In genomic region chr6:7909323-7910276, GRCh38 we compare ENCODE assay signal across 1 cellular context.
A peak's percentile ranks its signal among the peaks of the same experiment; 100 is the strongest.
TF ChIP-seq lines count a peak whose summit lies in the region.

No MANE protein-coding gene starts in this region.

TF ChIP-seq in HepG2, 621 proteins besides CTCF, POLR2A, EP300 and RAD21 (continued from another document):
- TF ChIP-seq FUBP1 (CRISPR knock-in tag; IDR thresholded peaks at IDR 0.05; ENCODE audit: borderline replicate concordance), result no peak
- TF ChIP-seq MEIS1 (CRISPR knock-in tag; IDR thresholded peaks at IDR 0.05; ENCODE audit: borderline replicate concordance), result peak; percentile 90
- peak; percentile 67 for TF ChIP-seq TEAD3 (CRISPR knock-in tag; optimal IDR thresholded peaks at IDR 0.05; ENCODE audit: borderline replicate concordance)
- peak; percentile 94 for TF ChIP-seq ZNF883 (CRISPR knock-in tag; IDR thresholded peaks at IDR 0.05; ENCODE audit: not compliant biosample characterization)
- TF ChIP-seq HCFC1 (IDR thresholded peaks at IDR 0.05; ENCODE audit: low read depth, low read length), result no peak
- TF ChIP-seq, protein P1, sequence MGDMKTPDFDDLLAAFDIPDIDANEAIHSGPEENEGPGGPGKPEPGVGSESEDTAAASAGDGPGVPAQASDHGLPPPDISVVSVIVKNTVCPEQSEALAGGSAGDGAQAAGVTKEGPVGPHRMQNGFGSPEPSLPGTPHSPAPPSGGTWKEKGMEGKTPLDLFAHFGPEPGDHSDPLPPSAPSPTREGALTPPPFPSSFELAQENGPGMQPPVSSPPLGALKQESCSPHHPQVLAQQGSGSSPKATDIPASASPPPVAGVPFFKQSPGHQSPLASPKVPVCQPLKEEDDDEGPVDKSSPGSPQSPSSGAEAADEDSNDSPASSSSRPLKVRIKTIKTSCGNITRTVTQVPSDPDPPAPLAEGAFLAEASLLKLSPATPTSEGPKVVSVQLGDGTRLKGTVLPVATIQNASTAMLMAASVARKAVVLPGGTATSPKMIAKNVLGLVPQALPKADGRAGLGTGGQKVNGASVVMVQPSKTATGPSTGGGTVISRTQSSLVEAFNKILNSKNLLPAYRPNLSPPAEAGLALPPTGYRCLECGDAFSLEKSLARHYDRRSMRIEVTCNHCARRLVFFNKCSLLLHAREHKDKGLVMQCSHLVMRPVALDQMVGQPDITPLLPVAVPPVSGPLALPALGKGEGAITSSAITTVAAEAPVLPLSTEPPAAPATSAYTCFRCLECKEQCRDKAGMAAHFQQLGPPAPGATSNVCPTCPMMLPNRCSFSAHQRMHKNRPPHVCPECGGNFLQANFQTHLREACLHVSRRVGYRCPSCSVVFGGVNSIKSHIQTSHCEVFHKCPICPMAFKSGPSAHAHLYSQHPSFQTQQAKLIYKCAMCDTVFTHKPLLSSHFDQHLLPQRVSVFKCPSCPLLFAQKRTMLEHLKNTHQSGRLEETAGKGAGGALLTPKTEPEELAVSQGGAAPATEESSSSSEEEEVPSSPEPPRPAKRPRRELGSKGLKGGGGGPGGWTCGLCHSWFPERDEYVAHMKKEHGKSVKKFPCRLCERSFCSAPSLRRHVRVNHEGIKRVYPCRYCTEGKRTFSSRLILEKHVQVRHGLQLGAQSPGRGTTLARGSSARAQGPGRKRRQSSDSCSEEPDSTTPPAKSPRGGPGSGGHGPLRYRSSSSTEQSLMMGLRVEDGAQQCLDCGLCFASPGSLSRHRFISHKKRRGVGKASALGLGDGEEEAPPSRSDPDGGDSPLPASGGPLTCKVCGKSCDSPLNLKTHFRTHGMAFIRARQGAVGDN (CRISPR knock-in tag; IDR thresholded peaks at IDR 0.05), result peak; percentile 100
- TF ChIP-seq RFXANK (CRISPR knock-in tag; IDR thresholded peaks at IDR 0.05), result 0 out of 2 replicates have a peak, but pooled peaks have one; percentile 59
- peak; percentile 97 for TF ChIP-seq RXRA (CRISPR knock-in tag; IDR thresholded peaks at IDR 0.05)
- TF ChIP-seq, protein P2, sequence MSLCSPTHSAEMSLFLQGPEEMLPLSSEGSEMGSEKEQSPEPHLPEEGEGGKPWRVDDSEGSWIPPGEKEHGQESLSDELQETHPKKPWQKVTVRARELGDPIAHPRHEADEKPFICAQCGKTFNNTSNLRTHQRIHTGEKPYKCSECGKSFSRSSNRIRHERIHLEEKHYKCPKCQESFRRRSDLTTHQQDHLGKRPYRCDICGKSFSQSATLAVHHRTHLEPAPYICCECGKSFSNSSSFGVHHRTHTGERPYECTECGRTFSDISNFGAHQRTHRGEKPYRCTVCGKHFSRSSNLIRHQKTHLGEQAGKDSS (CRISPR knock-in tag; IDR thresholded peaks at IDR 0.05; ENCODE audit: borderline replicate concordance, low read depth), result no peak
- TF ChIP-seq PAXIP1 (CRISPR knock-in tag; conservative IDR thresholded peaks at IDR 0.05), result peak; percentile 67
- peak; percentile 93 for TF ChIP-seq ASH2L (IDR thresholded peaks at IDR 0.05; ENCODE audit: insufficient read length, low read depth, low read length)
- no peak for TF ChIP-seq ZNF20 (CRISPR knock-in tag; IDR thresholded peaks at IDR 0.05)
- TF ChIP-seq FOXK1 (CRISPR knock-in tag; IDR thresholded peaks at IDR 0.05; ENCODE audit: borderline replicate concordance, low read depth), result peak; percentile 62; the same call in 1 of the 2 replicates
- no peak for TF ChIP-seq BHLHE40 (IDR thresholded peaks at IDR 0.05; ENCODE audit: low read length)
- TF ChIP-seq, protein P3, sequence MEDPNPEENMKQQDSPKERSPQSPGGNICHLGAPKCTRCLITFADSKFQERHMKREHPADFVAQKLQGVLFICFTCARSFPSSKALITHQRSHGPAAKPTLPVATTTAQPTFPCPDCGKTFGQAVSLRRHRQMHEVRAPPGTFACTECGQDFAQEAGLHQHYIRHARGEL (CRISPR knock-in tag; IDR thresholded peaks at IDR 0.05), result 0 out of 2 replicates have a peak, but pooled peaks have one; percentile 54
- TF ChIP-seq, protein P4, sequence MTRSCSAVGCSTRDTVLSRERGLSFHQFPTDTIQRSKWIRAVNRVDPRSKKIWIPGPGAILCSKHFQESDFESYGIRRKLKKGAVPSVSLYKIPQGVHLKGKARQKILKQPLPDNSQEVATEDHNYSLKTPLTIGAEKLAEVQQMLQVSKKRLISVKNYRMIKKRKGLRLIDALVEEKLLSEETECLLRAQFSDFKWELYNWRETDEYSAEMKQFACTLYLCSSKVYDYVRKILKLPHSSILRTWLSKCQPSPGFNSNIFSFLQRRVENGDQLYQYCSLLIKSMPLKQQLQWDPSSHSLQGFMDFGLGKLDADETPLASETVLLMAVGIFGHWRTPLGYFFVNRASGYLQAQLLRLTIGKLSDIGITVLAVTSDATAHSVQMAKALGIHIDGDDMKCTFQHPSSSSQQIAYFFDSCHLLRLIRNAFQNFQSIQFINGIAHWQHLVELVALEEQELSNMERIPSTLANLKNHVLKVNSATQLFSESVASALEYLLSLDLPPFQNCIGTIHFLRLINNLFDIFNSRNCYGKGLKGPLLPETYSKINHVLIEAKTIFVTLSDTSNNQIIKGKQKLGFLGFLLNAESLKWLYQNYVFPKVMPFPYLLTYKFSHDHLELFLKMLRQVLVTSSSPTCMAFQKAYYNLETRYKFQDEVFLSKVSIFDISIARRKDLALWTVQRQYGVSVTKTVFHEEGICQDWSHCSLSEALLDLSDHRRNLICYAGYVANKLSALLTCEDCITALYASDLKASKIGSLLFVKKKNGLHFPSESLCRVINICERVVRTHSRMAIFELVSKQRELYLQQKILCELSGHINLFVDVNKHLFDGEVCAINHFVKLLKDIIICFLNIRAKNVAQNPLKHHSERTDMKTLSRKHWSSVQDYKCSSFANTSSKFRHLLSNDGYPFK (CRISPR knock-in tag; IDR thresholded peaks at IDR 0.05; ENCODE audit: borderline replicate concordance), result peak; percentile 79; the same call in 1 of the 2 replicates
- TF ChIP-seq ZNF674 (CRISPR knock-in tag; IDR thresholded peaks at IDR 0.05; ENCODE audit: low read depth), result 0 out of 2 replicates have a peak, but pooled peaks have one; percentile 9
- TF ChIP-seq NAIF1 (CRISPR knock-in tag; IDR thresholded peaks at IDR 0.05; ENCODE audit: borderline replicate concordance), result no peak; the same call in 1 of the 2 replicates
- TF ChIP-seq EEA1 (CRISPR knock-in tag; IDR thresholded peaks at IDR 0.05; ENCODE audit: borderline replicate concordance), result no peak
- peak; percentile 89; the same call in 2 of the 3 replicates for TF ChIP-seq MXI1 (IDR thresholded peaks at IDR 0.05; ENCODE audit: borderline replicate concordance, low read depth, low read length)
- no peak for TF ChIP-seq ZNF75D (CRISPR knock-in tag; IDR thresholded peaks at IDR 0.05; ENCODE audit: borderline replicate concordance)
- no peak; the same call in 1 of the 2 replicates for TF ChIP-seq THAP7 (CRISPR knock-in tag; IDR thresholded peaks at IDR 0.05)
- no peak; the same call in 1 of the 2 replicates for TF ChIP-seq DRAP1 (CRISPR knock-in tag; IDR thresholded peaks at IDR 0.05)
- peak; percentile 81; the same call in 1 of the 2 replicates for TF ChIP-seq REPIN1 (CRISPR knock-in tag; IDR thresholded peaks at IDR 0.05; ENCODE audit: borderline replicate concordance, low read depth)
- peak; percentile 57 for TF ChIP-seq NCOA2 (CRISPR knock-in tag; IDR thresholded peaks at IDR 0.05)
- TF ChIP-seq PHF21A (CRISPR knock-in tag; IDR thresholded peaks at IDR 0.05), result peak; percentile 65
- TF ChIP-seq ZNF451 (CRISPR knock-in tag; IDR thresholded peaks at IDR 0.05), result peak; percentile 62; the same call in 1 of the 2 replicates
- TF ChIP-seq SRSF1 (optimal IDR thresholded peaks at IDR 0.05; ENCODE audit: low read depth, low read length), result no peak
- TF ChIP-seq ZNF720 (CRISPR knock-in tag; IDR thresholded peaks at IDR 0.05), result no peak
- peak; percentile 58; the same call in 1 of the 2 replicates for TF ChIP-seq ETV6 (CRISPR knock-in tag; conservative IDR thresholded peaks at IDR 0.05)
- no peak for TF ChIP-seq SRSF9 (IDR thresholded peaks at IDR 0.05; ENCODE audit: borderline replicate concordance, insufficient read depth, low read depth, low read length, poor library complexity, severe bottlenecking)
- no peak for TF ChIP-seq MATR3 (CRISPR knock-in tag; IDR thresholded peaks at IDR 0.05)
- TF ChIP-seq, protein P5, sequence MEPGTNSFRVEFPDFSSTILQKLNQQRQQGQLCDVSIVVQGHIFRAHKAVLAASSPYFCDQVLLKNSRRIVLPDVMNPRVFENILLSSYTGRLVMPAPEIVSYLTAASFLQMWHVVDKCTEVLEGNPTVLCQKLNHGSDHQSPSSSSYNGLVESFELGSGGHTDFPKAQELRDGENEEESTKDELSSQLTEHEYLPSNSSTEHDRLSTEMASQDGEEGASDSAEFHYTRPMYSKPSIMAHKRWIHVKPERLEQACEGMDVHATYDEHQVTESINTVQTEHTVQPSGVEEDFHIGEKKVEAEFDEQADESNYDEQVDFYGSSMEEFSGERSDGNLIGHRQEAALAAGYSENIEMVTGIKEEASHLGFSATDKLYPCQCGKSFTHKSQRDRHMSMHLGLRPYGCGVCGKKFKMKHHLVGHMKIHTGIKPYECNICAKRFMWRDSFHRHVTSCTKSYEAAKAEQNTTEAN (CRISPR knock-in tag; conservative IDR thresholded peaks at IDR 0.05), result peak; percentile 59; the same call in 1 of the 2 replicates
